ENCODE assay signal across 8 cellular contexts in genomic region chr10:44878704-44879530, GRCh38. TPM values are rescaled to one million over a fixed set of nuclear protein-coding genes. Genes with fewer than 3 reads are reported as not detected.
A peak's percentile ranks its signal among the peaks of the same experiment; 100 is the strongest.
DNase-seq lines count a peak whose midpoint lies in the region; ATAC-seq, FAIRE-seq and TF ChIP-seq lines count a peak whose summit lies in the region.

No MANE protein-coding gene starts in this region.

- no peak overlapping the region for H3K27ac ChIP-seq in effector memory CD4-positive, alpha-beta T cell (ENCODE audit: insufficient read depth, low read length, poor library complexity, severe bottlenecking)
- H3K27ac ChIP-seq in lower lobe of right lung: peak overlapping the region; percentile 36

- FAIRE-seq in GM12891 (lab: Jason Lieb, UNC): peak; percentile 89

- no peaks in the 10 kb centered on the region for H3K9me3 ChIP-seq in effector memory CD4-positive, alpha-beta T cell (ENCODE audit: control insufficient read depth, low read length)
- no peaks in the 10 kb centered on the region for H3K9me3 ChIP-seq in lower lobe of right lung

- ATAC-seq in HG03064 (IDR thresholded peaks at IDR 0.05; ENCODE audit: low read depth, unreplicated experiment) (peak; percentile 74), lower lobe of right lung (peak; percentile 88 to 95)

- H3K27me3 ChIP-seq in effector memory CD4-positive, alpha-beta T cell (replicated peaks; ENCODE audit: control insufficient read depth, insufficient read depth, low read length, poor library complexity, severe bottlenecking): no peaks in the 10 kb centered on the region
- H3K27me3 ChIP-seq in lower lobe of right lung (ENCODE audit: low read depth): no peaks in the 10 kb centered on the region

- no peaks in the 10 kb centered on the region for H3K4me1 ChIP-seq in effector memory CD4-positive, alpha-beta T cell (ENCODE audit: control insufficient read depth, insufficient read depth, low read length, poor library complexity, severe bottlenecking)
- H3K4me1 ChIP-seq in lower lobe of right lung: peaks cover 15% of the 10 kb centered on the region

- DNase-seq in GM12891 (ENCODE audit: insufficient read length, low spot score) (peak; percentile 71), NCI-H524 (lab: John Stamatoyannopoulos, UW) (peak; percentile 47 to 76), lower lobe of right lung (peak; percentile 89), KG1 (lab: John Stamatoyannopoulos, UW) (no peak)
- peak; percentile 40 to 54 for DNase-seq in activated CD8-positive, alpha-beta memory T cell treated with anti-CD3 and anti-CD28 coated beads for 4 hours (ENCODE audit: low read depth in 2 of 2)
- DNase-seq in effector memory CD4-positive, alpha-beta T cell: peak; percentile 32 to 61 (median 37)
- peak; percentile 78 for DNase-seq in stimulated activated CD4-positive, alpha-beta T cell treated with anti-CD3 and anti-CD28 coated beads, Interleukin-4, amount 100 ng/mL, for 1 hour

- peak overlapping the region; percentile 58 for H3K4me3 ChIP-seq in effector memory CD4-positive, alpha-beta T cell (ENCODE audit: insufficient read depth, low read depth, low read length, poor library complexity, severe bottlenecking)
- peak overlapping the region; percentile 55 for H3K4me3 ChIP-seq in lower lobe of right lung

- intact Hi-C loops in lower lobe of right lung (cut with DNase I): no loop called here

- no peak for TF ChIP-seq POLR2A in GM12891 (IDR thresholded peaks at IDR 0.05; ENCODE audit: low read depth, low read length)

- no peaks in the 10 kb centered on the region for H3K36me3 ChIP-seq in effector memory CD4-positive, alpha-beta T cell (ENCODE audit: control insufficient read depth, insufficient read depth, low read length)
- H3K36me3 ChIP-seq in lower lobe of right lung: no peaks in the 10 kb centered on the region

- TF ChIP-seq CTCF in lower lobe of right lung (IDR thresholded peaks at IDR 0.05): no peak

TF ChIP-seq in GM12891, 5 proteins besides CTCF, POLR2A, EP300 and RAD21:
- no peak for TF ChIP-seq POU2F2 (IDR thresholded peaks at IDR 0.05; ENCODE audit: low read depth, low read length)
- TF ChIP-seq PAX5 (IDR thresholded peaks at IDR 0.05; ENCODE audit: insufficient read depth, low read length, severe bottlenecking): no peak
- no peak for TF ChIP-seq POLR2AphosphoS5 (IDR thresholded peaks at IDR 0.05; ENCODE audit: low read depth, low read length)
- TF ChIP-seq SPI1 (IDR thresholded peaks at IDR 0.05; ENCODE audit: low read depth, low read length): no peak
- TF ChIP-seq TAF1 (IDR thresholded peaks at IDR 0.05; ENCODE audit: low read depth, low read length): no peak

RNA-seq across cellular contexts. Expression of gene TMEM72, which starts 32.2 kb away (rescaled TPM):
- polyA plus RNA-seq in GM12891 (2012; ENCODE audit: low read depth, missing spikeins): not detected
- total RNA-seq in lower lobe of right lung: not detected
